ENCODE assay signal across 11 cellular contexts in the genomic region with DNA sequence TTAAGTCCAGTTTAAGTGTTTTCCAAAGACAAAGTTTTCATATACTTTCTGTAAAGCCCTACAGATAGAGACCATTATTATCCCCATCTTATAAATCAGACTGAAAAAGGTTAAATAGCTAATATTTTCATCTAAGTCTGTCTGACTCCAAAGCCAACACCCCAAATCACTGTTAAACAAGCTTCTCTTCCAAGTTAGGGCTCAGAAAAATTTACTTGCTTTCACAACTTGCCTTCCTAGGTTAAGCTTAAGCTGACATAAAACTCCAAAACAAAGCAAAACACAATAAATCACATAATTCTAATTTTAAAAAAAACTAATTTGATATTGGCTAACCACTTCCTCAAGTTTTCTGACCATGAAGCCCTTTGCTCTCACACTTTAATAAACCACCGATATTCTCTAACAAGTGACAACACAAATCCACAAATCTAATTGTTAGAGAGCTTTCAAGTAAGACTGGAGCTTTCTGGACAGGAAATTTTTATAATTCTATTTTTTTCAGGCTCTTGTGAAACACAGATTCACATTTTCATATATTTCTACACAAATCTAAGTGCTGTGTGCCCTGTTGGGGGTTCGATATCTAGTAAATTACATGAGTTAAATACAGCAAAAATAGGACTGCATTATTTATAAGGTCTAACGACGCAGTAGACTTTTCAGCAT. TPM values are rescaled to one million over a fixed set of nuclear protein-coding genes. Genes with fewer than 3 reads are reported as not detected.
DNase-seq lines count a peak whose midpoint lies in the region; ATAC-seq and TF ChIP-seq lines count a peak whose summit lies in the region.
"Had no signal": no experiment of that assay in that cellular context is flagged by ENCODE, and none has a peak within 500 bp of the region (broad histone marks: within the 10 kb centered on the region; RNA-seq: fewer than 3 reads in every experiment).

No MANE protein-coding gene starts in this region.

- ATAC-seq in GM21723 (IDR thresholded peaks at IDR 0.05; ENCODE audit: unreplicated experiment), result no peak

- H3K9me3 Mint-ChIP-seq in Calu3 (ENCODE audit: low read depth, unreplicated experiment), result no peaks in the 10 kb centered on the region

- H3K4me1 Mint-ChIP-seq in Calu3 (ENCODE audit: low read depth, unreplicated experiment), result peaks cover 10% of the 10 kb centered on the region

- peak overlapping the region; percentile 98 for H3K27ac Mint-ChIP-seq in Calu3 (ENCODE audit: unreplicated experiment)

- H3K27me3 Mint-ChIP-seq in Calu3 (ENCODE audit: unreplicated experiment), result no peaks in the 10 kb centered on the region

- no peak for DNase-seq in Calu3
- no peak for DNase-seq in foreskin fibroblast
- DNase-seq in retinal pigment epithelial cell (ENCODE audit: low read depth), result no peak
- no peak for DNase-seq in NCI-H446 (lab: John Stamatoyannopoulos, UW)
- no peak for DNase-seq in KG1 (lab: John Stamatoyannopoulos, UW)
- no peak for DNase-seq in NCI-H2029 treated with DMSO at 0.1 percent for 48 hours (lab: John Stamatoyannopoulos, UW)
- DNase-seq: effector memory CD4-positive, alpha-beta T cell; GF-D8; occipital lobe had no signal

- peak overlapping the region; percentile 90 for H3K27ac ChIP-seq in VCaP

- BruUV-seq in Calu3 (replicated peaks; lab: Mats Ljungman, UMichigan), result no TSS peak

- peaks cover 31% of the 10 kb centered on the region for H3K36me3 Mint-ChIP-seq in Calu3 (ENCODE audit: insufficient read depth, unreplicated experiment)

- CTCF ChIA-PET in Calu3 (lab: Charles Lee), result interaction anchor here (0.8 to 2.5 kb wide), 4 partner anchors 12 to 65 kb away, joined by 3 to 10 read pairs (median 4); no protein-coding TSS in a partner anchor

- H3K4me3 ChIP-seq in foreskin fibroblast (ENCODE audit: low read depth in 1 of 2, low read length in 2 of 2), result peak overlapping the region; percentile 89 to 98
- H3K4me3 ChIP-seq in retinal pigment epithelial cell (ENCODE audit: low read length), result peak overlapping the region; percentile 82

- peak overlapping the region; percentile 95 for H3K4me3 Mint-ChIP-seq in Calu3 (ENCODE audit: low read depth, unreplicated experiment)

- intact Hi-C loops in Calu3 (cut with micrococcal nuclease; ENCODE audit: unreplicated experiment), result loop anchor here (2.0 to 5.0 kb wide), 2 partner anchors 16 to 299 kb away; no protein-coding TSS in a partner anchor

- TF ChIP-seq CTCF in Calu3 (IDR thresholded peaks at IDR 0.05; ENCODE audit: unreplicated experiment), result no peak
- no peak for TF ChIP-seq CTCF in VCaP (conservative IDR thresholded peaks at IDR 0.05)
- no peak for TF ChIP-seq CTCF in foreskin fibroblast (IDR thresholded peaks at IDR 0.05; ENCODE audit: low read depth, low read length)
- TF ChIP-seq CTCF in retinal pigment epithelial cell (conservative IDR thresholded peaks at IDR 0.05; ENCODE audit: low read depth, low read length), result no peak

RNA-seq across cellular contexts. Expression of a gene that starts 2.2 kb away (rescaled TPM):
- total RNA-seq in Calu3 (2022), result 72.2 and 85.6 TPM in 2 replicates
